ENCODE assay signal across 8 cellular contexts in the genomic region with DNA sequence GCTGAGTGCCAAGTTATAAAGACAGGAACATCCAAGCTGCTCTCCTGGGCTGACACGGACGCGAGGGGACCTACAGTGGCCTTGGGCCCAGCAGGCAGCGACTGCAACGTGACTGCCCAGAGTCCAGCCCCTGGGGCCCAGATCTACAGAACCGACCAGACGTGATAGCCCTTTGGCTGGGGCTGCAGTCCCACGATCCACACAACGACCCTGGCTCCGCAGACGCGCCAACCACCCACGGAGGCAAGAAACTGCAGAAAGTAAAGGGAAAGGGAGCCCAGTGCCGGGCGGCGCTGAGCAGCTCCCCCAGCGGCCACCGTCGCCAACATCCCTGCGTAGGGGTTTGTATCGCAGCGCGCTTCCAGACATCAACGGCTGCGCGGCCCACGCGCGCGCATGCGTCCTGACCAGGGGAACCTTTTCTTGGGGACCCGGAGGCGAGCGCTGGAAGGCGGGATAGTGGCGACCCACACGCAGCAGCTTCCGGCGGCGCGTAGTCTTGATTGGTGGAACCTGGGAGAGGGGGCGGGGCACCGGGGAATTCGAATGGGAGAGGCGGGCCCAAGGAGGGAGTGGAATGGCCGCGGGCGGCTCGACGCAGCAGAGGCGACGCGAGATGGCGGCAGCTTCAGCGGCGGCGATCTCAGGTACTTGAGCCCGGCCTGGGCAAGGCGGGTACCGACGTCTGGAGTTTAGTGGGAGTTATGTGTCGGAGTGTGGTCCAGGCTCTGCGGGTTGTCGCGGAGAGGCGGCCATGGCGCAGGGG. TPM values are rescaled to one million over a fixed set of nuclear protein-coding genes. Genes with fewer than 3 reads are reported as not detected.
A peak's percentile ranks its signal among the peaks of the same experiment; 100 is the strongest.
DNase-seq lines count a peak whose midpoint lies in the region; ATAC-seq and TF ChIP-seq lines count a peak whose summit lies in the region.

A gene (plus strand): TSS at position 569 of the 766 bp plus-strand sequence. CDS start 9 bp downstream, at position 578.

- H3K4me3 ChIP-seq in SK-N-SH (ENCODE audit: low read depth in 2 of 2, low read length in 1 of 2) (peak within 1 kb of the TSS; percentile 61 to 87), suprapubic skin (peak within 1 kb of the TSS; percentile 93)

- H4K20me1 ChIP-seq in SK-N-SH (ENCODE audit: insufficient read depth), result no peaks in the 10 kb centered on the region; the same call in 1 of the 2 replicates

- peak within 1 kb of the TSS; percentile 84 for H3K9ac ChIP-seq in SK-N-SH

- peak within 1 kb of the TSS; percentile 87 for H3K4me2 ChIP-seq in SK-N-SH

- H3K27ac ChIP-seq in SK-N-SH (ENCODE audit: low read depth in 2 of 2, low read length in 1 of 2), result peak within 1 kb of the TSS; percentile 58 to 91
- H3K27ac ChIP-seq in suprapubic skin, result peak within 1 kb of the TSS; percentile 87

- TF ChIP-seq CTCF in GM10266 (IDR thresholded peaks at IDR 0.05; ENCODE audit: control insufficient read depth, insufficient read depth, low read depth, missing control alignments) (peak; percentile 84), SK-N-SH (IDR thresholded peaks at IDR 0.05) (peak; percentile 69), suprapubic skin (IDR thresholded peaks at IDR 0.05) (peak; percentile 61 to 77)

- TF ChIP-seq RAD21 in SK-N-SH (IDR thresholded peaks at IDR 0.05; ENCODE audit: low read length), result peak; percentile 51

- WGBS in SK-N-SH (ENCODE audit: low lambda C conversion rate), result 0% methylated on average over 22 of the region's 67 CpGs
- WGBS in suprapubic skin, result under 1% methylated on average over 39 of the region's 67 CpGs

- H3K36me3 ChIP-seq in SK-N-SH (replicated peaks in 1 of 2; ENCODE audit: control insufficient read depth in 1 of 2, insufficient read depth in 2 of 2, low read length in 1 of 2) (no peaks in the 10 kb centered on the region), suprapubic skin (no peaks in the 10 kb centered on the region)

- H3F3A ChIP-seq in SK-N-SH (replicated peaks; ENCODE audit: insufficient read depth), result no peaks in the 10 kb centered on the region

- H3K9me2 ChIP-seq in SK-N-SH, result no peaks in the 10 kb centered on the region

- peaks cover 48% of the 10 kb centered on the region for H3K79me2 ChIP-seq in SK-N-SH (ENCODE audit: insufficient read depth)

- TF ChIP-seq POLR2A in suprapubic skin (IDR thresholded peaks at IDR 0.05), result no peak

- peak within 1 kb of the TSS; percentile 96 for H2AFZ ChIP-seq in SK-N-SH (ENCODE audit: low read depth)

- POLR2A ChIA-PET in SK-N-SH (lab: Yijun Ruan, JAX), result interaction anchor here (0.6 to 1.4 kb wide), 11 partner anchors 10 to 275 kb away, joined by 3 to 19 read pairs (median 3); a partner anchor contains a TSS

- TF ChIP-seq EP300 in SK-N-SH (IDR thresholded peaks at IDR 0.05; ENCODE audit: borderline replicate concordance in 1 of 2, low read depth in 1 of 2, low read length in 1 of 2) (no peak), suprapubic skin (IDR thresholded peaks at IDR 0.05) (no peak)

- peak; percentile 92 for ATAC-seq in HG02588 (IDR thresholded peaks at IDR 0.05; ENCODE audit: unreplicated experiment)

- peaks cover 0 to 11% of the 10 kb centered on the region in 2 experiments; a peak in 1 of 4 replicates for H3K4me1 ChIP-seq in SK-N-SH (ENCODE audit: control insufficient read depth in 1 of 2, insufficient read depth in 2 of 2, low read depth in 1 of 2, low read length in 1 of 2)
- H3K4me1 ChIP-seq in suprapubic skin, result peaks cover 28% of the 10 kb centered on the region

- H3K9me3 ChIP-seq in SK-N-SH (no peaks in the 10 kb centered on the region), suprapubic skin (no peaks in the 10 kb centered on the region)

- CTCF ChIA-PET in SK-N-SH (lab: Yijun Ruan, JAX), result interaction anchor here (0.7 to 3.0 kb wide), 30 partner anchors 10 to 301 kb away, joined by 3 to 22 read pairs (median 4); a partner anchor contains a TSS

- H3K27me3 ChIP-seq in SK-N-SH (ENCODE audit: insufficient read depth) (no peaks in the 10 kb centered on the region), suprapubic skin (no peaks in the 10 kb centered on the region)

- DNase-seq in GM10266 (ENCODE audit: extremely low spot score) (peak; percentile 96), NCI-H1048 (lab: John Stamatoyannopoulos, UW) (peak; percentile 91), SK-N-SH (peak; percentile 99), germinal center (ENCODE audit: low spot score) (peak; percentile 100), nucleus accumbens (lab: John Stamatoyannopoulos, UW) (peak; percentile 72 to 100 (median 98)), suprapubic skin (ENCODE audit: low spot score in 2 of 2) (peak; percentile 100)
- DNase-seq in activated naive CD4-positive, alpha-beta T cell treated with anti-CD3 and anti-CD28 coated beads, Interleukin-2, amount 50 U/mL, for 16 hours, result peak; percentile 100

TF ChIP-seq in SK-N-SH, 30 proteins besides CTCF, POLR2A, EP300 and RAD21 (continues in another document):
- TF ChIP-seq, protein P1, sequence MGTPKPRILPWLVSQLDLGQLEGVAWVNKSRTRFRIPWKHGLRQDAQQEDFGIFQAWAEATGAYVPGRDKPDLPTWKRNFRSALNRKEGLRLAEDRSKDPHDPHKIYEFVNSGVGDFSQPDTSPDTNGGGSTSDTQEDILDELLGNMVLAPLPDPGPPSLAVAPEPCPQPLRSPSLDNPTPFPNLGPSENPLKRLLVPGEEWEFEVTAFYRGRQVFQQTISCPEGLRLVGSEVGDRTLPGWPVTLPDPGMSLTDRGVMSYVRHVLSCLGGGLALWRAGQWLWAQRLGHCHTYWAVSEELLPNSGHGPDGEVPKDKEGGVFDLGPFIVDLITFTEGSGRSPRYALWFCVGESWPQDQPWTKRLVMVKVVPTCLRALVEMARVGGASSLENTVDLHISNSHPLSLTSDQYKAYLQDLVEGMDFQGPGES (IDR thresholded peaks at IDR 0.05; ENCODE audit: low read depth, low read length), result peak; percentile 53
- TF ChIP-seq, protein P2, sequence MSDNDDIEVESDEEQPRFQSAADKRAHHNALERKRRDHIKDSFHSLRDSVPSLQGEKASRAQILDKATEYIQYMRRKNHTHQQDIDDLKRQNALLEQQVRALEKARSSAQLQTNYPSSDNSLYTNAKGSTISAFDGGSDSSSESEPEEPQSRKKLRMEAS (IDR thresholded peaks at IDR 0.05; ENCODE audit: low read depth), result 0 out of 2 replicates have a peak, but pooled peaks have one; percentile 72
- TF ChIP-seq TCF12 (IDR thresholded peaks at IDR 0.05) (no peak), POLR2AphosphoS5 (IDR thresholded peaks at IDR 0.05; ENCODE audit: low read depth, low read length) (peak; percentile 33; the same call in 1 of the 2 replicates), FOXM1 (IDR thresholded peaks at IDR 0.05; ENCODE audit: low read depth) (peak; percentile 36; the same call in 1 of the 2 replicates), SIN3A (IDR thresholded peaks at IDR 0.05; ENCODE audit: borderline replicate concordance, low read depth, low read length) (peak; percentile 91; the same call in 1 of the 2 replicates), GABPA (IDR thresholded peaks at IDR 0.05; ENCODE audit: low read depth) (peak; percentile 93), NRF1 (IDR thresholded peaks at IDR 0.05; ENCODE audit: low read depth, low read length) (peak; percentile 96), SMC3 (IDR thresholded peaks at IDR 0.05; ENCODE audit: low read depth, low read length) (peak; percentile 37; the same call in 1 of the 2 replicates), YY1 (IDR thresholded peaks at IDR 0.05; ENCODE audit: low read depth) (peak; percentile 90), GATA2 (CRISPR knock-in tag; IDR thresholded peaks at IDR 0.05) (no peak), FOXJ3 (CRISPR knock-in tag; IDR thresholded peaks at IDR 0.05) (0 out of 2 replicates have a peak, but pooled peaks have one; percentile 35), RXRA (IDR thresholded peaks at IDR 0.05; ENCODE audit: borderline replicate concordance, low read depth) (no peak), CHD2 (IDR thresholded peaks at IDR 0.05; ENCODE audit: low read length, partially characterized antibody) (peak; percentile 79), MXI1 (IDR thresholded peaks at IDR 0.05; ENCODE audit: low read depth, low read length) (peak; percentile 87)
- TF ChIP-seq, protein P3, sequence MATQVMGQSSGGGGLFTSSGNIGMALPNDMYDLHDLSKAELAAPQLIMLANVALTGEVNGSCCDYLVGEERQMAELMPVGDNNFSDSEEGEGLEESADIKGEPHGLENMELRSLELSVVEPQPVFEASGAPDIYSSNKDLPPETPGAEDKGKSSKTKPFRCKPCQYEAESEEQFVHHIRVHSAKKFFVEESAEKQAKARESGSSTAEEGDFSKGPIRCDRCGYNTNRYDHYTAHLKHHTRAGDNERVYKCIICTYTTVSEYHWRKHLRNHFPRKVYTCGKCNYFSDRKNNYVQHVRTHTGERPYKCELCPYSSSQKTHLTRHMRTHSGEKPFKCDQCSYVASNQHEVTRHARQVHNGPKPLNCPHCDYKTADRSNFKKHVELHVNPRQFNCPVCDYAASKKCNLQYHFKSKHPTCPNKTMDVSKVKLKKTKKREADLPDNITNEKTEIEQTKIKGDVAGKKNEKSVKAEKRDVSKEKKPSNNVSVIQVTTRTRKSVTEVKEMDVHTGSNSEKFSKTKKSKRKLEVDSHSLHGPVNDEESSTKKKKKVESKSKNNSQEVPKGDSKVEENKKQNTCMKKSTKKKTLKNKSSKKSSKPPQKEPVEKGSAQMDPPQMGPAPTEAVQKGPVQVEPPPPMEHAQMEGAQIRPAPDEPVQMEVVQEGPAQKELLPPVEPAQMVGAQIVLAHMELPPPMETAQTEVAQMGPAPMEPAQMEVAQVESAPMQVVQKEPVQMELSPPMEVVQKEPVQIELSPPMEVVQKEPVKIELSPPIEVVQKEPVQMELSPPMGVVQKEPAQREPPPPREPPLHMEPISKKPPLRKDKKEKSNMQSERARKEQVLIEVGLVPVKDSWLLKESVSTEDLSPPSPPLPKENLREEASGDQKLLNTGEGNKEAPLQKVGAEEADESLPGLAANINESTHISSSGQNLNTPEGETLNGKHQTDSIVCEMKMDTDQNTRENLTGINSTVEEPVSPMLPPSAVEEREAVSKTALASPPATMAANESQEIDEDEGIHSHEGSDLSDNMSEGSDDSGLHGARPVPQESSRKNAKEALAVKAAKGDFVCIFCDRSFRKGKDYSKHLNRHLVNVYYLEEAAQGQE (IDR thresholded peaks at IDR 0.05; ENCODE audit: low read depth, low read length), result peak; percentile 7; the same call in 1 of the 2 replicates
- TF ChIP-seq, protein P4, sequence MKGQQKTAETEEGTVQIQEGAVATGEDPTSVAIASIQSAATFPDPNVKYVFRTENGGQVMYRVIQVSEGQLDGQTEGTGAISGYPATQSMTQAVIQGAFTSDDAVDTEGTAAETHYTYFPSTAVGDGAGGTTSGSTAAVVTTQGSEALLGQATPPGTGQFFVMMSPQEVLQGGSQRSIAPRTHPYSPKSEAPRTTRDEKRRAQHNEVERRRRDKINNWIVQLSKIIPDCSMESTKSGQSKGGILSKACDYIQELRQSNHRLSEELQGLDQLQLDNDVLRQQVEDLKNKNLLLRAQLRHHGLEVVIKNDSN (IDR thresholded peaks at IDR 0.05; ENCODE audit: borderline replicate concordance, low read depth), result no peak

RNA-seq across cellular contexts. Expression of the gene that starts here (rescaled TPM):
- polyA plus RNA-seq in SK-N-SH (2012; rRNA removed), result 63.8 and 64.1 TPM in 2 replicates
- polyA plus RNA-seq in SK-N-SH (2012; cell fraction: cytosol; rRNA removed), result 25.9 and 37.8 TPM in 2 replicates
- polyA plus RNA-seq in SK-N-SH (2012; cell fraction: nucleus; rRNA removed), result 200 and 291 TPM in 2 replicates
- 10 to 100 TPM; 42.8 to 65.7 (median 55.1) TPM for total RNA-seq in suprapubic skin

Comparison
In these comparisons a context has a peak if more than half of its experiments do, and no peak if none do; other contexts are left out.
1. Peak in every context shown above with its lines: DNase-seq, ATAC-seq, H3K4me3 ChIP-seq and H3K27ac ChIP-seq.